Comparison of ENCODE assay signal across 8 cellular contexts in the genomic region with DNA sequence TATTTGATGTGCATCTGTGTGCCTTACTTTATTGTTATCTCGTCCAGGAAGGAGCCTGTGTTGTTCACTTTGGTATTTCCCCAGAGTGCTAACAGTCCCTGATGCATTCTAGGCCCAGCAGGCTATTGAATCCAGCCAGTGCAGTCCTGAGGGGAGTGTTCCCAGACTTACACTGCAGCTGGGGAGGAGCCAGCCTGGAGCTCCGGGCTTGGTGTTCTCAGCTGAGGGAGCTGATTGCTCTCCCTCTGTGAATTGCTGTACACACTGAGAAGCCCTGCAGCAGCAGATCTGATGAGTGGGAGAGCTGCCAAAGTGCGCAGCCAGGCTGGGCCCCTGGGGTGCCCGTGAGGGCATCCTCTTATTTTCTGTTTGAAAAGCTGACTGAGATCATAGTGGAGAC.
A peak's percentile ranks its signal among the peaks of the same experiment; 100 is the strongest.
DNase-seq lines count a peak whose midpoint lies in the region; ATAC-seq and TF ChIP-seq lines count a peak whose summit lies in the region.

No MANE protein-coding gene starts in this region.

- H3K4me1 Mint-ChIP-seq in neural crest cell = peaks cover 46% of the 10 kb centered on the region

- ATAC-seq in GM21390 (IDR thresholded peaks at IDR 0.05; ENCODE audit: unreplicated experiment) (no peak), GM18907 (IDR thresholded peaks at IDR 0.05; ENCODE audit: unreplicated experiment) (no peak), GM21737 (IDR thresholded peaks at IDR 0.05; ENCODE audit: unreplicated experiment) (no peak), GM19463 (IDR thresholded peaks at IDR 0.05; ENCODE audit: unreplicated experiment) (no peak)

- H3K36me3 Mint-ChIP-seq in neural crest cell (ENCODE audit: low read depth) = peaks cover 4% of the 10 kb centered on the region

- DNase-seq in EL (peak; percentile 6), NCI-H446 (lab: John Stamatoyannopoulos, UW) (peak; percentile 73 to 89), fibroblast of pulmonary artery (ENCODE audit: low read depth) (peak; percentile 55), neural crest cell (ENCODE audit: low read depth, low spot score) (no peak)

- no peaks in the 10 kb centered on the region for H3K9me3 Mint-ChIP-seq in neural crest cell

- peak overlapping the region; percentile 36 for H3K27ac Mint-ChIP-seq in neural crest cell (ENCODE audit: unreplicated experiment)

- TF ChIP-seq CTCF in fibroblast of pulmonary artery (IDR thresholded peaks at IDR 0.05; ENCODE audit: low read length, missing control alignments) (no peak), neural crest cell (conservative IDR thresholded peaks at IDR 0.05) (no peak)

- H3K4me3 Mint-ChIP-seq in neural crest cell = no peak overlapping the region

- no peak overlapping the region for H3K4me3 ChIP-seq in fibroblast of pulmonary artery (replicated peaks; ENCODE audit: low read depth, low read length)

- H3K27me3 Mint-ChIP-seq in neural crest cell (ENCODE audit: low read depth) = no peaks in the 10 kb centered on the region
